19 cellular contexts compared by ENCODE assay signal in genomic region chr13:71459708-71460107, GRCh38.
DNase-seq lines count a peak whose midpoint lies in the region; ATAC-seq, FAIRE-seq and TF ChIP-seq lines count a peak whose summit lies in the region.
"Had no signal": no experiment of that assay in that cellular context is flagged by ENCODE, and none has a peak within 500 bp of the region (broad histone marks: within the 10 kb centered on the region; RNA-seq: fewer than 3 reads in every experiment).

No MANE protein-coding gene starts in this region.

- peak; percentile 41 for FAIRE-seq in A204.1 (lab: Jason Lieb, UNC)
- FAIRE-seq: G401.6, GM12891 had no signal

- H2AFZ ChIP-seq in Loucy (ENCODE audit: low read length): 0 out of 2 replicates have a peak overlapping the region, but pooled peaks have one; percentile 18
- H2AFZ ChIP-seq: GM23248 had no signal

- H4K20me1 ChIP-seq in Loucy (ENCODE audit: insufficient read depth, low read length, poor library complexity, severe bottlenecking): no peaks in the 10 kb centered on the region

- peaks cover 10% of the 10 kb centered on the region for H3K4me1 ChIP-seq in Loucy (ENCODE audit: insufficient read depth, low read length, poor library complexity, severe bottlenecking)
- H3K4me1 ChIP-seq: BE2C had no signal

- TF ChIP-seq CTCF in Loucy (conservative IDR thresholded peaks at IDR 0.05; ENCODE audit: low read length): no peak

- no peaks in the 10 kb centered on the region for H3F3A ChIP-seq in Loucy (ENCODE audit: low read depth)

- no peak overlapping the region for H3K9ac ChIP-seq in Loucy (ENCODE audit: low read depth, low read length, poor library complexity, severe bottlenecking)
- no peak overlapping the region for H3K9ac ChIP-seq in SK-N-MC (ENCODE audit: insufficient read length)
- H3K9ac ChIP-seq: GM23248, KMS-11 had no signal

- no peak for DNase-seq in SK-N-MC (ENCODE audit: low read depth, low spot score)
- DNase-seq in stimulated activated CD4-positive, alpha-beta T cell treated with anti-CD3 and anti-CD28 coated beads, Interleukin-4, amount 100 ng/mL, for 24 hours: no peak
- DNase-seq: ACHN; BE2C; C1 segment of cervical spinal cord; CD4-positive, CD25-positive, alpha-beta regulatory T cell; CD8-positive, alpha-beta memory T cell; COR-L47; DMS 273 treated with DMSO at 0.1 percent for 48 hours; GM23248; HCEC 1CT had no signal

- H3K79me2 ChIP-seq in Loucy (ENCODE audit: insufficient read depth, low read length): no peaks in the 10 kb centered on the region

- H3K36me3 ChIP-seq in Loucy (ENCODE audit: insufficient read depth, low read length): no peaks in the 10 kb centered on the region
- H3K36me3 ChIP-seq in SK-N-MC (ENCODE audit: insufficient read depth, low read length): no peaks in the 10 kb centered on the region
- H3K36me3 ChIP-seq: BE2C had no signal

- H3K9me3 ChIP-seq in Loucy (ENCODE audit: insufficient read depth, low read depth, low read length): no peaks in the 10 kb centered on the region
- H3K9me3 ChIP-seq in SK-N-MC (ENCODE audit: low read depth, low read length): no peaks in the 10 kb centered on the region
- H3K9me3 ChIP-seq: BE2C had no signal

- no peaks in the 10 kb centered on the region for H3K9me2 ChIP-seq in Loucy (replicated peaks; ENCODE audit: low read depth, low read length)

- no peak overlapping the region for H3K4me2 ChIP-seq in Loucy (ENCODE audit: low read depth, low read length, poor library complexity, severe bottlenecking)
- H3K4me2 ChIP-seq: KMS-11 had no signal

- H3K27me3 ChIP-seq in Loucy (ENCODE audit: insufficient read depth, low read length, poor library complexity, severe bottlenecking): no peaks in the 10 kb centered on the region
- H3K27me3 ChIP-seq: BE2C had no signal

- ATAC-seq in HG03097 (IDR thresholded peaks at IDR 0.05; ENCODE audit: low FRiP score, unreplicated experiment) (peak; percentile 19), HG03045 (IDR thresholded peaks at IDR 0.05; ENCODE audit: unreplicated experiment) (no peak), GM18858 (IDR thresholded peaks at IDR 0.05; ENCODE audit: unreplicated experiment) (no peak)

- H3K4me3 ChIP-seq in Loucy (ENCODE audit: low read length, poor library complexity, severe bottlenecking) (no peak overlapping the region), SK-N-MC (no peak overlapping the region; the same call in 1 of the 2 replicates)
- H3K4me3 ChIP-seq: GM23248 had no signal

- H3K27ac ChIP-seq in SK-N-MC: peak overlapping the region; percentile 74
- H3K27ac ChIP-seq: GM23248, KMS-11 had no signal
